9 cellular contexts compared by ENCODE assay signal in genomic region chrX:70422886-70423336, GRCh38. TPM values are rescaled to one million over a fixed set of nuclear protein-coding genes. Genes with fewer than 3 reads are reported as not detected.
DNase-seq lines count a peak whose midpoint lies in the region; ATAC-seq, FAIRE-seq and TF ChIP-seq lines count a peak whose summit lies in the region.
"Had no signal": no experiment of that assay in that cellular context is flagged by ENCODE, and none has a peak within 500 bp of the region (broad histone marks: within the 10 kb centered on the region; RNA-seq: fewer than 3 reads in every experiment).

A gene with protein sequence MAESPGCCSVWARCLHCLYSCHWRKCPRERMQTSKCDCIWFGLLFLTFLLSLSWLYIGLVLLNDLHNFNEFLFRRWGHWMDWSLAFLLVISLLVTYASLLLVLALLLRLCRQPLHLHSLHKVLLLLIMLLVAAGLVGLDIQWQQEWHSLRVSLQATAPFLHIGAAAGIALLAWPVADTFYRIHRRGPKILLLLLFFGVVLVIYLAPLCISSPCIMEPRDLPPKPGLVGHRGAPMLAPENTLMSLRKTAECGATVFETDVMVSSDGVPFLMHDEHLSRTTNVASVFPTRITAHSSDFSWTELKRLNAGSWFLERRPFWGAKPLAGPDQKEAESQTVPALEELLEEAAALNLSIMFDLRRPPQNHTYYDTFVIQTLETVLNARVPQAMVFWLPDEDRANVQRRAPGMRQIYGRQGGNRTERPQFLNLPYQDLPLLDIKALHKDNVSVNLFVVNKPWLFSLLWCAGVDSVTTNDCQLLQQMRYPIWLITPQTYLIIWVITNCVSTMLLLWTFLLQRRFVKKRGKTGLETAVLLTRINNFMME (plus strand): TSS chrX:70423314. CDS start chrX:70424985, 1,671 bp downstream.

- no peak within 1 kb of the TSS for H2BK12ac ChIP-seq in mesenchymal stem cell (ENCODE audit: low read length in 2 of 2)

- no peaks in the 10 kb centered on the region for H3K9me3 ChIP-seq in GM12878 (replicated peaks; ENCODE audit: control insufficient read depth, insufficient read depth, low read length)
- no peaks in the 10 kb centered on the region for H3K9me3 ChIP-seq in mesenchymal stem cell (ENCODE audit: control insufficient read depth, low read length)
- H3K9me3 ChIP-seq in esophagus squamous epithelium, result no peaks in the 10 kb centered on the region

- H3K23ac ChIP-seq in mesenchymal stem cell (ENCODE audit: low read length in 2 of 2), result no peak within 1 kb of the TSS

- H3K18ac ChIP-seq in mesenchymal stem cell (ENCODE audit: low read depth in 1 of 2, low read length in 2 of 2), result no peak within 1 kb of the TSS

- intact Hi-C loops in GM12878 (cut with micrococcal nuclease; ENCODE audit: unreplicated experiment) (no loop called here), esophagus squamous epithelium (cut with DNase I) (no loop called here)

- FAIRE-seq in GM12878 (lab: Jason Lieb, UNC), result no peak

- peak; percentile 70 for ATAC-seq in GM12878
- no peak for ATAC-seq in HG02885 (IDR thresholded peaks at IDR 0.05; ENCODE audit: poor library complexity, unreplicated experiment)

- no TSS peak for BruUV-seq in GM12878 (replicated peaks; lab: Mats Ljungman, UMichigan)

- POLR2A ChIA-PET in GM12878 (lab: Charles Lee), result no interaction called here

- H4K20me1 ChIP-seq in GM12878 (ENCODE audit: control insufficient read depth, insufficient read depth), result no peaks in the 10 kb centered on the region

- TF ChIP-seq EP300 in GM12878 (IDR thresholded peaks at IDR 0.05; ENCODE audit: borderline replicate concordance in 1 of 2, control insufficient read depth in 1 of 2, low read depth in 2 of 2, low read length in 2 of 2), result no peak

- DNase-seq in DMS53 (lab: John Stamatoyannopoulos, UW) (peak; percentile 89), NCI-H128 (lab: John Stamatoyannopoulos, UW; ENCODE audit: unreplicated experiment) (peak; percentile 29), GM12878 (ENCODE audit: low read depth, low spot score) (no peak), mesenchymal stem cell (no peak), esophagus squamous epithelium (lab: John Stamatoyannopoulos, UW) (no peak)
- no peak for DNase-seq in stimulated activated CD4-positive, alpha-beta T cell treated with anti-CD3 and anti-CD28 coated beads, Interleukin-12 subunit alpha, Interleukin-12 subunit beta, amount 100 ng/mL, for 4 hours
- DNase-seq in activated CD8-positive, alpha-beta memory T cell treated with anti-CD3 and anti-CD28 coated beads for 24 hours, result no peak
- DNase-seq: natural killer cell had no signal

- H3K27me3 ChIP-seq in GM12878 (replicated peaks in 1 of 2; ENCODE audit: control insufficient read depth in 2 of 2, insufficient read depth in 2 of 2, low read length in 1 of 2) (no peaks in the 10 kb centered on the region), mesenchymal stem cell (ENCODE audit: control insufficient read depth in 1 of 2, insufficient read depth in 1 of 2, low read length in 2 of 2) (peaks cover 0 to 36% of the 10 kb centered on the region in 2 experiments), esophagus squamous epithelium (no peaks in the 10 kb centered on the region)

- in situ Hi-C loops in GM12878 (cut with MboI), result no loop called here

- no peak within 1 kb of the TSS for H2BK120ac ChIP-seq in mesenchymal stem cell (ENCODE audit: low read depth, low read length)

- H3K4me3 ChIP-seq in GM12878 (no peak within 1 kb of the TSS), mesenchymal stem cell (ENCODE audit: insufficient read depth in 1 of 2, low read depth in 1 of 2, low read length in 2 of 2) (no peak within 1 kb of the TSS), esophagus squamous epithelium (no peak within 1 kb of the TSS)

- no peak within 1 kb of the TSS for H2BK15ac ChIP-seq in mesenchymal stem cell (ENCODE audit: low read depth, poor library complexity, severe bottlenecking)

- no peak within 1 kb of the TSS for H3K27ac ChIP-seq in GM12878 (ENCODE audit: control insufficient read depth, insufficient read depth)
- no peak within 1 kb of the TSS for H3K27ac ChIP-seq in mesenchymal stem cell (ENCODE audit: low read length, poor library complexity, severe bottlenecking)
- no peak within 1 kb of the TSS for H3K27ac ChIP-seq in esophagus squamous epithelium

- 32% methylated on average over 10 of the region's 10 CpGs for WGBS in GM12878 (ENCODE audit: insufficient coverage, insufficient replicate concordance, low lambda C conversion rate, missing lambda C conversion rate)
- 16% methylated on average over 3 of the region's 10 CpGs for WGBS in mesenchymal stem cell
- WGBS in esophagus squamous epithelium, 2 donors, result no CpG with 5 or more reads among the region's 10 CpGs

- no peak within 1 kb of the TSS for H2BK5ac ChIP-seq in mesenchymal stem cell (ENCODE audit: low read depth, low read length, poor library complexity, severe bottlenecking)

- CTCF ChIA-PET in GM12878 (lab: Yijun Ruan, JAX), result interaction anchor here (1.4 to 2.0 kb wide), 3 partner anchors 8 to 131 kb away, joined by 4 to 7 read pairs (median 5); no protein-coding TSS in a partner anchor

- H3K4me1 ChIP-seq in GM12878 (ENCODE audit: control insufficient read depth, insufficient read depth, low read length) (no peaks in the 10 kb centered on the region), mesenchymal stem cell (ENCODE audit: control insufficient read depth, insufficient read depth, low read depth, low read length) (peaks cover 4% of the 10 kb centered on the region), esophagus squamous epithelium (peaks cover 0 to 15% (median 0%) of the 10 kb centered on the region in 3 donors)

- H3K36me3 ChIP-seq in GM12878 (ENCODE audit: control insufficient read depth in 2 of 2, insufficient read depth in 2 of 2, low read length in 1 of 2), result no peaks in the 10 kb centered on the region; a peak in 2 of 4 replicates
- no peaks in the 10 kb centered on the region for H3K36me3 ChIP-seq in mesenchymal stem cell (ENCODE audit: control insufficient read depth in 1 of 2, insufficient read depth in 2 of 2, low read depth in 1 of 2, low read length in 2 of 2)
- H3K36me3 ChIP-seq in esophagus squamous epithelium, result no peaks in the 10 kb centered on the region

- no peak for TF ChIP-seq RAD21 in GM12878 (IDR thresholded peaks at IDR 0.05; ENCODE audit: insufficient read depth, low read depth, low read length)

- H3K4me2 ChIP-seq in GM12878 (ENCODE audit: control insufficient read depth, insufficient read depth), result no peak within 1 kb of the TSS
- peak within 1 kb of the TSS; percentile 22 for H3K4me2 ChIP-seq in mesenchymal stem cell (ENCODE audit: low read length, poor library complexity, severe bottlenecking)

- TF ChIP-seq CTCF in GM12878 (IDR thresholded peaks at IDR 0.05 in 2 of 3, conservative IDR thresholded peaks at IDR 0.05 in 1 of 3; ENCODE audit: control insufficient read depth in 2 of 3, extremely low read depth in 1 of 3, insufficient read depth in 1 of 3, low read depth in 3 of 3, low read length in 3 of 3) (peak in 2 of 3 experiments; percentile 7 to 10; a peak in 1 of 6 replicates), esophagus squamous epithelium (IDR thresholded peaks at IDR 0.05) (peak in 2 of 6 experiments; percentile 17 to 42)

- H4K8ac ChIP-seq in mesenchymal stem cell (ENCODE audit: low read length), result no peak within 1 kb of the TSS

- H3K79me2 ChIP-seq in GM12878 (ENCODE audit: control insufficient read depth, insufficient read depth, low read length), result no peaks in the 10 kb centered on the region

- TF ChIP-seq POLR2A in GM12878 (IDR thresholded peaks at IDR 0.05; ENCODE audit: low read depth, low read length) (no peak), esophagus squamous epithelium (IDR thresholded peaks at IDR 0.05) (no peak)

- H3K4ac ChIP-seq in mesenchymal stem cell (ENCODE audit: low read depth in 1 of 2, low read length in 2 of 2), result no peak within 1 kb of the TSS

- H3K14ac ChIP-seq in mesenchymal stem cell (ENCODE audit: low read length in 2 of 2), result no peak within 1 kb of the TSS

- peak within 1 kb of the TSS; percentile 15 for H4K91ac ChIP-seq in mesenchymal stem cell (ENCODE audit: low read length)

- no peaks in the 10 kb centered on the region for H3K79me1 ChIP-seq in mesenchymal stem cell (replicated peaks; ENCODE audit: low read length, poor library complexity, severe bottlenecking)

- no peak within 1 kb of the TSS for H3K9ac ChIP-seq in GM12878 (ENCODE audit: control insufficient read depth, insufficient read depth, low read length)
- H3K9ac ChIP-seq in mesenchymal stem cell (ENCODE audit: low read length), result no peak within 1 kb of the TSS

- RAD21 ChIA-PET in GM12878 (lab: Charles Lee; ENCODE audit: unreplicated experiment), result interaction anchor here (1.4 kb wide), 1 partner anchor 10 kb away, joined by 4 read pairs; no protein-coding TSS in a partner anchor

- H2AFZ ChIP-seq in GM12878 (ENCODE audit: control insufficient read depth, low read depth, low read length) (no peak within 1 kb of the TSS), mesenchymal stem cell (ENCODE audit: low read depth, low read length) (no peak within 1 kb of the TSS)

- H2AK5ac ChIP-seq in mesenchymal stem cell (ENCODE audit: low read length, severe bottlenecking), result no peak within 1 kb of the TSS

- SMC1A ChIA-PET in GM12878 (lab: Charles Lee; ENCODE audit: uncharacterized antibody, unreplicated experiment), result interaction anchor here (1.1 kb wide), 1 partner anchor 13 kb away, joined by 3 read pairs; no protein-coding TSS in a partner anchor

TF ChIP-seq in GM12878, 131 proteins besides CTCF, POLR2A, EP300 and RAD21:
- TF ChIP-seq FOXM1 (IDR thresholded peaks at IDR 0.05; ENCODE audit: low read depth, low read length) (no peak), FOS (IDR thresholded peaks at IDR 0.05; ENCODE audit: borderline replicate concordance, extremely low read depth, insufficient read length) (no peak)
TF ChIP-seq in GM12878: peak in this region for 0.

RNA-seq across cellular contexts. Expression of the gene that starts here (rescaled TPM):
- total RNA-seq in GM12878 (2013; cell fraction: nucleolus; rRNA removed), result not detected in 2 replicates
- total RNA-seq in GM12878 (2014; rRNA removed) (0.11 TPM in 1 of 2 replicates, not detected in the other), GM12878 (2014; rRNA removed; fragmentation: Illumina TruSeq; extraction: Trizol) (0.09 TPM in 1 of 2 replicates, not detected in the other), GM12878 (2021) (not detected in 2 replicates), esophagus squamous epithelium (1 to 10 TPM in 2 of 4 donors, not detected in 2; 1.3 to 2.3 TPM)
- polyA plus RNA-seq in GM12878 (2011; ENCODE audit: low read depth), result not detected
- polyA plus RNA-seq in GM12878 (2011; rRNA removed) (0.04 TPM in 2 replicates), GM12878 (2014; fragmentation: Illumina TruSeq; extraction: Trizol) (not detected in 2 replicates), GM12878 (2014; fragmentation: Nextera tagmentation; extraction: Ambion mirVana) (not detected), GM12878 (2014; rRNA removed) (not detected in 2 replicates), GM12878 (2016; fragmentation: Nextera tagmentation; extraction: Ambion mirVana) (not detected)
- polyA plus RNA-seq in GM12878 (2011; cell fraction: cytosol; rRNA removed), result not detected in 2 replicates
- polyA plus RNA-seq in GM12878 (2011; cell fraction: nucleus; rRNA removed), result 0.09 and 0.15 TPM in 2 replicates
- not detected in 2 replicates for polyA plus RNA-seq in GM12878 (2012)
- 0.10 TPM in 1 of 2 replicates, not detected in the other for polyA minus RNA-seq in GM12878 (2011; rRNA and poly(A)+ RNA removed)
- polyA minus RNA-seq in GM12878 (2011; cell fraction: cytosol; rRNA and poly(A)+ RNA removed), result not detected in 2 replicates
- polyA minus RNA-seq in GM12878 (2011; cell fraction: nucleus; rRNA and poly(A)+ RNA removed), result 0.38 TPM in 1 of 2 replicates, not detected in the other
- not detected for polyA plus RNA-seq in mesenchymal stem cell (2013, experiment 1 of 2)
- polyA plus RNA-seq in mesenchymal stem cell (2013, experiment 2 of 2), result not detected
- total RNA-seq: natural killer cell had no signal

Comparison
In these comparisons a context has a peak if more than half of its experiments do, and no peak if none do; other contexts are left out.
1. Peak in ATAC-seq in GM12878; RNA of the gene not detected or under 1 TPM.
2. DNase-seq: peak in DMS53 (single experiment) and NCI-H128 (single experiment); none in GM12878 (single experiment), mesenchymal stem cell (single experiment), stimulated activated CD4-positive, alpha-beta T cell treated with anti-CD3 and anti-CD28 coated beads, Interleukin-12 subunit alpha, Interleukin-12 subunit beta, amount 100 ng/mL, for 4 hours (single experiment), activated CD8-positive, alpha-beta memory T cell treated with anti-CD3 and anti-CD28 coated beads for 24 hours (single experiment) and esophagus squamous epithelium (single experiment).